ENCODE assay signal across 23 cellular contexts in genomic region chr11:8287297-8288070, GRCh38. TPM values are rescaled to one million over a fixed set of nuclear protein-coding genes. Genes with fewer than 3 reads are reported as not detected.
A peak's percentile ranks its signal among the peaks of the same experiment; 100 is the strongest.
DNase-seq lines count a peak whose midpoint lies in the region; ATAC-seq and TF ChIP-seq lines count a peak whose summit lies in the region.
"Had no signal": no experiment of that assay in that cellular context is flagged by ENCODE, and none has a peak within 500 bp of the region (broad histone marks: within the 10 kb centered on the region; RNA-seq: fewer than 3 reads in every experiment).

No MANE protein-coding gene starts in this region.

- H4K8ac ChIP-seq in trophoblast cell (ENCODE audit: low read depth, low read length), result no peak overlapping the region

- no peaks in the 10 kb centered on the region for H3K79me1 ChIP-seq in trophoblast cell (ENCODE audit: low read length)

- H3K9me3 ChIP-seq in colonic mucosa (no peaks in the 10 kb centered on the region), neural progenitor cell (ENCODE audit: low read depth) (no peaks in the 10 kb centered on the region), trophoblast cell (ENCODE audit: insufficient read depth, low read depth, low read length) (peaks cover 2% of the 10 kb centered on the region), ovary (no peaks in the 10 kb centered on the region)
- H3K9me3 ChIP-seq: SK-N-SH had no signal

- no peak for ATAC-seq in HG02588 (IDR thresholded peaks at IDR 0.05; ENCODE audit: unreplicated experiment)

- peaks cover 45% of the 10 kb centered on the region for H3K4me1 Mint-ChIP-seq in neural progenitor cell
- H3K4me1 Mint-ChIP-seq in activated CD4-positive, alpha-beta T cell treated with anti-CD3 and anti-CD28 coated beads, Interleukin-2, amount 10 ng/mL, durations not matched to agents 7 days and 5 days, result no peaks in the 10 kb centered on the region

- no peak overlapping the region for H3K4me3 Mint-ChIP-seq in neural progenitor cell
- H3K4me3 Mint-ChIP-seq in activated CD4-positive, alpha-beta T cell treated with anti-CD3 and anti-CD28 coated beads, Interleukin-2, amount 10 ng/mL, durations not matched to agents 7 days and 5 days, result no peak overlapping the region

- H3K9me3 Mint-ChIP-seq in neural progenitor cell, result no peaks in the 10 kb centered on the region
- H3K9me3 Mint-ChIP-seq in activated CD4-positive, alpha-beta T cell treated with anti-CD3 and anti-CD28 coated beads, Interleukin-2, amount 10 ng/mL, durations not matched to agents 7 days and 5 days, result no peaks in the 10 kb centered on the region

- no peak overlapping the region for H2BK120ac ChIP-seq in trophoblast cell (ENCODE audit: insufficient read depth, low read length, poor library complexity)

- TF ChIP-seq CTCF in GM20000 (IDR thresholded peaks at IDR 0.05; ENCODE audit: extremely low read depth, missing control alignments) (no peak), colonic mucosa (IDR thresholded peaks at IDR 0.05) (no peak), neural progenitor cell (IDR thresholded peaks at IDR 0.05) (no peak), ovary (IDR thresholded peaks at IDR 0.05) (no peak)

- H4K20me1 ChIP-seq in neural progenitor cell (ENCODE audit: low read depth), result peaks cover 5% of the 10 kb centered on the region

- no peak overlapping the region for H2BK12ac ChIP-seq in trophoblast cell (ENCODE audit: low read length)

- no peak overlapping the region for H4K12ac ChIP-seq in trophoblast cell (ENCODE audit: low read depth, low read length)

- H3K18ac ChIP-seq in trophoblast cell (ENCODE audit: low read length), result no peak overlapping the region

- no peak overlapping the region for H2BK5ac ChIP-seq in trophoblast cell (ENCODE audit: low read depth, low read length, poor library complexity)

- H3K4ac ChIP-seq in trophoblast cell (ENCODE audit: low read depth, low read length), result no peak overlapping the region

- no peak overlapping the region for H4K91ac ChIP-seq in trophoblast cell (ENCODE audit: low read depth, low read length)

- DNase-seq in GM20000 (ENCODE audit: low spot score) (peak; percentile 17), MV-4-11 (lab: John Stamatoyannopoulos, UW) (peak; percentile 8), colonic mucosa (peak; percentile 11), neural progenitor cell (ENCODE audit: low spot score) (peak; percentile 1), trophoblast cell (no peak), ovary (no peak)
- DNase-seq in activated CD4-positive, alpha-beta T cell treated with anti-CD3 and anti-CD28 coated beads, Interleukin-2, amount 10 ng/mL, durations not matched to agents 7 days and 5 days, result no peak
- DNase-seq: ACHN, AML-193, DMS153, GF-D8, NCI-H1417, NCI-H187, NCI-H2227 treated with DMSO at 0.1 percent for 48 hours, NCI-H510A treated with DMSO at 0.1 percent for 48 hours, NCI-H774, SHP77 treated with DMSO at 0.1 percent for 48 hours, SK-N-SH had no signal

- H3K4me1 ChIP-seq in colonic mucosa, result no peaks in the 10 kb centered on the region
- H3K4me1 ChIP-seq in neural progenitor cell, result peaks cover 37% of the 10 kb centered on the region
- H3K4me1 ChIP-seq in trophoblast cell (ENCODE audit: control insufficient read depth in 1 of 2, insufficient read depth in 2 of 2, low read length in 2 of 2), result peaks cover 0 to 2% of the 10 kb centered on the region in 2 experiments
- no peaks in the 10 kb centered on the region for H3K4me1 ChIP-seq in ovary (ENCODE audit: insufficient read depth)

- H3K27me3 ChIP-seq in colonic mucosa (no peaks in the 10 kb centered on the region), neural progenitor cell (no peaks in the 10 kb centered on the region), trophoblast cell (ENCODE audit: insufficient read depth, low read length) (no peaks in the 10 kb centered on the region), ovary (no peaks in the 10 kb centered on the region)

- CTCF ChIA-PET in activated CD4-positive, alpha-beta T cell treated with anti-CD3 and anti-CD28 coated beads, Interleukin-2, amount 10 ng/mL, durations not matched to agents 7 days and 5 days (lab: Charles Lee), result interaction anchor here (1.6 kb wide), 1 partner anchor 24 kb away, joined by 3 read pairs; the partner anchor contains the start of gene LMO1

- no peak overlapping the region for H3K4me3 ChIP-seq in colonic mucosa
- no peak overlapping the region for H3K4me3 ChIP-seq in neural progenitor cell
- no peak overlapping the region for H3K4me3 ChIP-seq in trophoblast cell (ENCODE audit: low read depth, low read length)
- no peak overlapping the region for H3K4me3 ChIP-seq in ovary

- H3K36me3 ChIP-seq in colonic mucosa, result no peaks in the 10 kb centered on the region
- no peaks in the 10 kb centered on the region for H3K36me3 ChIP-seq in neural progenitor cell
- H3K36me3 ChIP-seq in trophoblast cell (ENCODE audit: control insufficient read depth in 1 of 2, insufficient read depth in 2 of 2, low read length in 2 of 2), result no peaks in the 10 kb centered on the region
- H3K36me3 ChIP-seq in ovary, result no peaks in the 10 kb centered on the region

- H3K27ac Mint-ChIP-seq in neural progenitor cell, result peak overlapping the region; percentile 25
- H3K27ac Mint-ChIP-seq in activated CD4-positive, alpha-beta T cell treated with anti-CD3 and anti-CD28 coated beads, Interleukin-2, amount 10 ng/mL, durations not matched to agents 7 days and 5 days, result no peak overlapping the region

- no peak for TF ChIP-seq EP300 in ovary (IDR thresholded peaks at IDR 0.05)

- no peak overlapping the region for H3K23ac ChIP-seq in trophoblast cell (ENCODE audit: low read length)

- POLR2A ChIA-PET in activated CD4-positive, alpha-beta T cell treated with anti-CD3 and anti-CD28 coated beads, Interleukin-2, amount 10 ng/mL, durations not matched to agents 7 days and 5 days (lab: Charles Lee), result no interaction called here

- TF ChIP-seq POLR2A in ovary (IDR thresholded peaks at IDR 0.05), result no peak

- H3K9ac ChIP-seq in colonic mucosa (ENCODE audit: low read depth in 2 of 2, low read length in 2 of 2) (no peak overlapping the region), neural progenitor cell (no peak overlapping the region), trophoblast cell (ENCODE audit: low read length) (no peak overlapping the region)
- H3K9ac ChIP-seq: SK-N-SH had no signal

- WGBS in trophoblast cell (ENCODE audit: extremely low coverage, insufficient coverage, insufficient read length), result no CpG with 5 or more reads among the region's 5 CpGs
- WGBS in ovary, 3 donors, result 94 to 100% (median 94%) methylated on average over 5 of the region's 5 CpGs

- intact Hi-C loops in colonic mucosa (cut with DNase I), result no loop called here
- intact Hi-C loops in ovary (cut with DNase I), result no loop called here

- H2AFZ ChIP-seq in neural progenitor cell (replicated peaks) (no peak overlapping the region), trophoblast cell (ENCODE audit: insufficient read depth, low read length, poor library complexity) (no peak overlapping the region)

- H3K79me2 ChIP-seq in neural progenitor cell (ENCODE audit: low read depth) (no peaks in the 10 kb centered on the region), trophoblast cell (ENCODE audit: control insufficient read depth, insufficient read depth, low read length, poor library complexity) (no peaks in the 10 kb centered on the region)

- peaks cover 38% of the 10 kb centered on the region for H3F3A ChIP-seq in neural progenitor cell (ENCODE audit: low read depth)

- H2AK5ac ChIP-seq in trophoblast cell (ENCODE audit: low read length), result no peak overlapping the region

- no peak overlapping the region for H3K4me2 ChIP-seq in neural progenitor cell
- no peak overlapping the region for H3K4me2 ChIP-seq in trophoblast cell (ENCODE audit: low read length)
- H3K4me2 ChIP-seq: SK-N-SH had no signal

- peaks cover 12% of the 10 kb centered on the region for H3K27me3 Mint-ChIP-seq in neural progenitor cell (ENCODE audit: insufficient read depth, low read depth)
- peaks cover 7% of the 10 kb centered on the region for H3K27me3 Mint-ChIP-seq in activated CD4-positive, alpha-beta T cell treated with anti-CD3 and anti-CD28 coated beads, Interleukin-2, amount 10 ng/mL, durations not matched to agents 7 days and 5 days

- no peak overlapping the region for H3K14ac ChIP-seq in trophoblast cell (ENCODE audit: low read length)

- no peaks in the 10 kb centered on the region for H3K36me3 Mint-ChIP-seq in neural progenitor cell
- no peaks in the 10 kb centered on the region for H3K36me3 Mint-ChIP-seq in activated CD4-positive, alpha-beta T cell treated with anti-CD3 and anti-CD28 coated beads, Interleukin-2, amount 10 ng/mL, durations not matched to agents 7 days and 5 days (ENCODE audit: low read depth)

- H3K27ac ChIP-seq in colonic mucosa (no peak overlapping the region), neural progenitor cell (no peak overlapping the region), trophoblast cell (ENCODE audit: low read depth, low read length) (no peak overlapping the region), ovary (no peak overlapping the region)
- H3K27ac ChIP-seq: C4-2B had no signal

RNA-seq across cellular contexts. Expression of gene LMO1, which starts 23.8 kb away (rescaled TPM):
- total RNA-seq in colonic mucosa, result not detected
- 2.9 and 6.2 TPM in 2 replicates for total RNA-seq in neural progenitor cell (ENCODE audit: low replicate concordance)
- 9.5 and 10.1 TPM in 2 replicates for polyA plus RNA-seq in trophoblast cell (2013)
- total RNA-seq in activated CD4-positive, alpha-beta T cell treated with anti-CD3 and anti-CD28 coated beads, Interleukin-2, amount 10 ng/mL, durations not matched to agents 7 days and 5 days, result not detected
- total RNA-seq in ovary, result under 1 TPM in 2 of 7 donors, not detected in 5; 0.32 to 0.55 TPM
- under 1 TPM in 1 of 2 donors, not detected in 1; 0.18 TPM for polyA plus RNA-seq in ovary
- total RNA-seq: H1, OCI-LY7, RPMI7951 had no signal

Comparison
In these comparisons a context has a peak if more than half of its experiments do, and no peak if none do; other contexts are left out.
1. DNase-seq: peak in GM20000 (single experiment), MV-4-11 (single experiment), colonic mucosa (single experiment) and neural progenitor cell (single experiment); none in trophoblast cell (0 of 2), activated CD4-positive, alpha-beta T cell treated with anti-CD3 and anti-CD28 coated beads, Interleukin-2, amount 10 ng/mL, durations not matched to agents 7 days and 5 days (single experiment) and ovary (0 of 5).